ENCODE assay signal across 20 cellular contexts in genomic region chr3:35596611-35597010, GRCh38. TPM values are rescaled to one million over a fixed set of nuclear protein-coding genes. Genes with fewer than 3 reads are reported as not detected.
DNase-seq lines count a peak whose midpoint lies in the region; ATAC-seq and TF ChIP-seq lines count a peak whose summit lies in the region.
"Had no signal": no experiment of that assay in that cellular context is flagged by ENCODE, and none has a peak within 500 bp of the region (broad histone marks: within the 10 kb centered on the region; RNA-seq: fewer than 3 reads in every experiment).

No MANE protein-coding gene starts in this region.

- no peaks in the 10 kb centered on the region for H3K79me2 ChIP-seq in GM23338 (replicated peaks; ENCODE audit: insufficient read depth)

- WGBS in endodermal cell (ENCODE audit: insufficient coverage in 1 of 2, insufficient read length in 1 of 2), 2 experiments: 86 to 88% methylated on average over 2 to 3 of the region's 3 CpGs

- no peak overlapping the region for H3K27ac Mint-ChIP-seq in GM23338
- no peak overlapping the region for H3K27ac Mint-ChIP-seq in endodermal cell
- H3K27ac Mint-ChIP-seq: H9 had no signal

- H3K9me3 ChIP-seq in endodermal cell (ENCODE audit: control insufficient read depth, low read length) (peaks cover 4% of the 10 kb centered on the region), lower lobe of right lung (no peaks in the 10 kb centered on the region)

- no peak overlapping the region for H3K4me3 ChIP-seq in GM23338
- H3K4me3 ChIP-seq in endodermal cell (ENCODE audit: low read length): no peak overlapping the region
- H3K4me3 ChIP-seq in lower lobe of right lung: no peak overlapping the region
- H3K4me3 ChIP-seq: SK-N-MC had no signal

- H2AFZ ChIP-seq in GM23338: no peak overlapping the region

- H3F3A ChIP-seq in GM23338 (replicated peaks; ENCODE audit: low read depth): no peaks in the 10 kb centered on the region

- H3K4me1 ChIP-seq in GM23338 (ENCODE audit: insufficient read depth): peaks cover 17% of the 10 kb centered on the region
- H3K4me1 ChIP-seq in endodermal cell (ENCODE audit: control insufficient read depth, insufficient read depth, low read length): no peaks in the 10 kb centered on the region
- H3K4me1 ChIP-seq in lower lobe of right lung: no peaks in the 10 kb centered on the region

- H3K9me3 Mint-ChIP-seq in GM23338: no peaks in the 10 kb centered on the region; the same call in 1 of the 3 replicates
- no peaks in the 10 kb centered on the region for H3K9me3 Mint-ChIP-seq in endodermal cell
- H3K9me3 Mint-ChIP-seq: H9 had no signal

- peaks cover 16% of the 10 kb centered on the region for H3K4me1 Mint-ChIP-seq in GM23338
- peaks cover 4% of the 10 kb centered on the region for H3K4me1 Mint-ChIP-seq in endodermal cell
- H3K4me1 Mint-ChIP-seq: CD14-positive monocyte had no signal

- intact Hi-C loops in lower lobe of right lung (cut with DNase I): no loop called here

- no peaks in the 10 kb centered on the region for H3K27me3 Mint-ChIP-seq in GM23338 (ENCODE audit: insufficient read depth, low read depth, poor library complexity)
- H3K27me3 Mint-ChIP-seq in endodermal cell (ENCODE audit: insufficient read depth): no peaks in the 10 kb centered on the region

- DNase-seq in GM23338 (ENCODE audit: low spot score) (no peak), endodermal cell (no peak), middle frontal gyrus (ENCODE audit: extremely low spot score, low spot score) (peak; percentile 35), retina (peak; percentile 49), lower lobe of right lung (no peak), NCI-H2107 (lab: John Stamatoyannopoulos, UW) (no peak), KBM-7 (no peak)
- DNase-seq: AML-193, DMS79 treated with DMSO at 0.1 percent for 48 hours, H9, KG1, NCI-H1417 treated with DMSO at 0.1 percent for 48 hours, NCI-H1930, NCI-H446, SHP77 had no signal

- no peak for ATAC-seq in GM23338
- no peak for ATAC-seq in lower lobe of right lung
- no peak for ATAC-seq in HG03135 (IDR thresholded peaks at IDR 0.05; ENCODE audit: unreplicated experiment)

- TF ChIP-seq CTCF in GM23338 (conservative IDR thresholded peaks at IDR 0.05; ENCODE audit: low read depth in 2 of 2) (no peak), endodermal cell (conservative IDR thresholded peaks at IDR 0.05) (no peak), lower lobe of right lung (IDR thresholded peaks at IDR 0.05) (no peak)

- 0 out of 2 replicates have a peak overlapping the region, but pooled peaks have one; percentile 49 for H3K4me2 ChIP-seq in GM23338

- H3K4me3 Mint-ChIP-seq in GM23338 (no peak overlapping the region), endodermal cell (no peak overlapping the region)
- H3K4me3 Mint-ChIP-seq: CD14-positive monocyte, H9 had no signal

- H3K36me3 ChIP-seq in GM23338 (ENCODE audit: insufficient read depth) (no peaks in the 10 kb centered on the region), endodermal cell (ENCODE audit: control insufficient read depth, insufficient read depth, low read length) (no peaks in the 10 kb centered on the region), lower lobe of right lung (no peaks in the 10 kb centered on the region)

- no peaks in the 10 kb centered on the region for H3K9me2 ChIP-seq in GM23338 (ENCODE audit: insufficient read depth)

- H3K27me3 ChIP-seq in GM23338 (ENCODE audit: insufficient read depth) (no peaks in the 10 kb centered on the region), endodermal cell (ENCODE audit: control insufficient read depth, insufficient read depth, low read length, poor library complexity, severe bottlenecking) (no peaks in the 10 kb centered on the region), lower lobe of right lung (ENCODE audit: low read depth) (no peaks in the 10 kb centered on the region)

- in situ Hi-C loops in KBM-7 (cut with MboI; ENCODE audit: low pct_unique_long_range_greater_than_20kb, low sequenced_read_pairs): no loop called here

- H3K27ac ChIP-seq in GM23338 (ENCODE audit: low read depth) (no peak overlapping the region), endodermal cell (ENCODE audit: low read depth, low read length) (peak overlapping the region; percentile 45), lower lobe of right lung (no peak overlapping the region)
- H3K27ac ChIP-seq: SK-N-MC had no signal

- no peaks in the 10 kb centered on the region for H3K36me3 Mint-ChIP-seq in GM23338 (ENCODE audit: low read depth)
- H3K36me3 Mint-ChIP-seq in endodermal cell (ENCODE audit: low read depth): no peaks in the 10 kb centered on the region
- H3K36me3 Mint-ChIP-seq: CD14-positive monocyte had no signal

- no peak overlapping the region for H3K9ac ChIP-seq in endodermal cell (ENCODE audit: extremely low read depth, low read length, poor library complexity, severe bottlenecking)

- no peaks in the 10 kb centered on the region for H4K20me1 ChIP-seq in GM23338 (replicated peaks; ENCODE audit: insufficient read depth)

TF ChIP-seq in GM23338, 12 proteins besides CTCF, POLR2A, EP300 and RAD21 (continues in another document):
- TF ChIP-seq REST (IDR thresholded peaks at IDR 0.05; ENCODE audit: unreplicated experiment) (no peak), EZH2 (IDR thresholded peaks at IDR 0.05; ENCODE audit: low read depth, unreplicated experiment) (no peak), ZNF331 (CRISPR knock-in tag; IDR thresholded peaks at IDR 0.05; ENCODE audit: low read depth) (no peak), NANOG (IDR thresholded peaks at IDR 0.05; ENCODE audit: borderline replicate concordance) (no peak), EZH2phosphoT487 (IDR thresholded peaks at IDR 0.05; ENCODE audit: unreplicated experiment) (no peak), STAT1 (IDR thresholded peaks at IDR 0.05; ENCODE audit: unreplicated experiment) (no peak), CREB1 (CRISPR knock-in tag; IDR thresholded peaks at IDR 0.05; ENCODE audit: low read depth) (no peak), JUNB (IDR thresholded peaks at IDR 0.05; ENCODE audit: unreplicated experiment) (no peak), POLR2AphosphoS5 (IDR thresholded peaks at IDR 0.05; ENCODE audit: low read depth) (no peak), ETS1 (IDR thresholded peaks at IDR 0.05) (no peak)

RNA-seq across cellular contexts. Expression of gene ARPP21, which starts 42.7 kb away (rescaled TPM):
- not detected in 2 replicates for total RNA-seq in GM23338 (2014; rRNA removed; shearing (Covaris generic))
- not detected in 2 replicates for polyA plus RNA-seq in GM23338 (2016; fragmentation: Nextera tagmentation; extraction: Ambion mirVana)
- total RNA-seq in endodermal cell (not detected), lower lobe of right lung (not detected)
- 1.00 TPM for polyA plus RNA-seq in endodermal cell (2013, experiment 1 of 2)
- 0.79 TPM for polyA plus RNA-seq in endodermal cell (2013, experiment 2 of 2)
- total RNA-seq: H9, M059J, RPMI7951 had no signal
- polyA plus RNA-seq: CD14-positive monocyte had no signal

Comparison
In these comparisons a context has a peak if more than half of its experiments do, and no peak if none do; other contexts are left out.
1. DNase-seq: peak in middle frontal gyrus (single experiment) and retina (single experiment); none in GM23338 (single experiment), endodermal cell (single experiment), lower lobe of right lung (single experiment), NCI-H2107 (single experiment) and KBM-7 (single experiment).